In the genomic region with DNA sequence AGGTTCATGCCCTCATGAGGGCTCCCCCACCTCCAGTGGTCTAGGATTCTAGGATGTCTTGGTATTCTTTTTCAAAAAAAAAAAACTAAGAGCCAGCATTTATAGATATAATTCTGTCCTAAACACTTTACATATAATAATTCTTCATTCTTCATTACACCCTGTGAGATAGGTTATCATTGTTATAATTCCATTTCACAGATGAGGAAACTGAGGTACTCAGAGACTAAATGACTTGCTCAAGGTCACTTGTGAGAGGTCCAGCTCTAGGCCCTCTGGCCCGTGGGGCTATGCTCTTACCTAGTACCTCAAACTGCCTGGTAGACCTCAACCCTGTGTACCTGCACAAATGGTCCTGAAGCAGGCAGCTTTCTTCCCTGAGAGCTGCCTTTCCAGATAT, we compare ENCODE assay signal across 28 cellular contexts.
"Had no signal": no experiment of that assay in that cellular context is flagged by ENCODE, and none has a peak within 500 bp of the region (broad histone marks: within the 10 kb centered on the region; RNA-seq: fewer than 3 reads in every experiment).

No MANE protein-coding gene starts in this region.

- H3K36me3 Mint-ChIP-seq: mesothelial cell of epicardium had no signal

- H3K27me3 ChIP-seq: colonic mucosa, gastrocnemius medialis, right lobe of liver, testis, upper lobe of left lung had no signal

- H3K4me3 ChIP-seq: breast epithelium, colonic mucosa, esophagus squamous epithelium, gastrocnemius medialis, left lung, lung, pancreas, right lobe of liver, skin epidermis, testis, upper lobe of left lung had no signal

- H3K4me3 Mint-ChIP-seq: activated naive CD8-positive, alpha-beta T cell treated with anti-CD3 and anti-CD28 coated beads for 36 hours; activated T-cell treated with anti-CD3 and anti-CD28 coated beads, Interleukin-2, amount 50 U/mL, for 24 hours; endodermal cell; mesothelial cell of epicardium; nephron; stimulated activated effector memory CD8-positive, alpha-beta T cell treated with anti-CD3 and anti-CD28 coated beads, Interleukin-12 subunit alpha, Interleukin-12 subunit beta, amount 100 ng/mL, for 72 hours had no signal

- H3K9me3 ChIP-seq: breast epithelium, colonic mucosa, esophagus squamous epithelium, gastrocnemius medialis, left lung, pancreas, right lobe of liver, testis, upper lobe of left lung had no signal

- H3K9me3 Mint-ChIP-seq: activated naive CD8-positive, alpha-beta T cell treated with anti-CD3 and anti-CD28 coated beads for 36 hours; activated T-cell treated with anti-CD3 and anti-CD28 coated beads, Interleukin-2, amount 50 U/mL, for 24 hours; activated T-helper 2 cell treated with anti-CD3 and anti-CD28 coated beads, Interferon-gamma antibody, Interleukin-2, Interleukin-4, amounts not matched to agents 10 μg/mL and 5 μg/mL and 100 μg/mL, durations not matched to agents 14 hours and 24 hours and 36 hours; endodermal cell; mesothelial cell of epicardium; nephron; stimulated activated effector memory CD8-positive, alpha-beta T cell treated with anti-CD3 and anti-CD28 coated beads, Interleukin-12 subunit alpha, Interleukin-12 subunit beta, amount 100 ng/mL, for 72 hours had no signal

- H3K27ac ChIP-seq: breast epithelium, colonic mucosa, esophagus squamous epithelium, gastrocnemius medialis, left lung, pancreas, right lobe of liver, skin epidermis, testis, upper lobe of left lung, WERI-Rb-1 had no signal

- H3K27ac Mint-ChIP-seq: activated naive CD8-positive, alpha-beta T cell treated with anti-CD3 and anti-CD28 coated beads for 36 hours; activated T-cell treated with anti-CD3 and anti-CD28 coated beads, Interleukin-2, amount 50 U/mL, for 24 hours; activated T-helper 2 cell treated with anti-CD3 and anti-CD28 coated beads, Interferon-gamma antibody, Interleukin-2, Interleukin-4, amounts not matched to agents 10 μg/mL and 5 μg/mL and 100 μg/mL, durations not matched to agents 14 hours and 24 hours and 36 hours; endodermal cell; mesothelial cell of epicardium; nephron; stimulated activated effector memory CD8-positive, alpha-beta T cell treated with anti-CD3 and anti-CD28 coated beads, Interleukin-12 subunit alpha, Interleukin-12 subunit beta, amount 100 ng/mL, for 72 hours had no signal

- H3K4me1 Mint-ChIP-seq: endodermal cell, mesothelial cell of epicardium, nephron had no signal

- H3K36me3 ChIP-seq: breast epithelium, colonic mucosa, esophagus squamous epithelium, gastrocnemius medialis, left lung, pancreas, right lobe of liver, upper lobe of left lung, WERI-Rb-1 had no signal

- H3K4me1 ChIP-seq: breast epithelium, colonic mucosa, esophagus squamous epithelium, gastrocnemius medialis, pancreas, right lobe of liver, testis had no signal

- DNase-seq: activated CD4-positive, alpha-beta T cell treated with anti-CD3 and anti-CD28 coated beads for 1 hour; activated CD4-positive, alpha-beta T cell treated with anti-CD3 and anti-CD28 coated beads, Interleukin-2, amount 50 U/mL, for 1 hour; activated CD8-positive, alpha-beta memory T cell treated with anti-CD3 and anti-CD28 coated beads for 24 hours; activated CD8-positive, alpha-beta memory T cell treated with anti-CD3 and anti-CD28 coated beads, Interleukin-2, amount 50 U/mL, for 4 hours; activated naive CD4-positive, alpha-beta T cell treated with Interleukin-2 at 50 U/mL for 16 hours; activated naive CD8-positive, alpha-beta T cell treated with anti-CD3 and anti-CD28 coated beads for 36 hours; activated T-cell treated with anti-CD3 and anti-CD28 coated beads, Interleukin-2, amount 50 U/mL, for 24 hours; colonic mucosa; endodermal cell; esophagus squamous epithelium; gastrocnemius medialis; hippocampal formation; kidney glomerular epithelial cell; left lung; pancreas; right lobe of liver; stimulated activated CD4-positive, alpha-beta T cell treated with anti-CD3 and anti-CD28 coated beads, Interleukin-1b, Interleukin-23, amount 100 ng/mL, for 48 hours; testis; upper lobe of left lung; WERI-Rb-1 had no signal

- ATAC-seq: gastrocnemius medialis; left lung; pancreas; right lobe of liver; stimulated activated effector memory CD8-positive, alpha-beta T cell treated with anti-CD3 and anti-CD28 coated beads, Interleukin-12 subunit alpha, Interleukin-12 subunit beta, amount 100 ng/mL, for 72 hours had no signal

- H3K27me3 Mint-ChIP-seq: activated naive CD8-positive, alpha-beta T cell treated with anti-CD3 and anti-CD28 coated beads for 36 hours; activated T-cell treated with anti-CD3 and anti-CD28 coated beads, Interleukin-2, amount 50 U/mL, for 24 hours had no signal

- FAIRE-seq: pancreas, TTC549 had no signal
